1 cellular context compared by ENCODE assay signal in genomic region chr19:43997631-43998290, GRCh38.
TF ChIP-seq lines count a peak whose summit lies in the region.

No MANE protein-coding gene starts in this region.

TF ChIP-seq in IMR-90, 13 proteins besides CTCF, POLR2A, EP300 and RAD21:
- TF ChIP-seq NFE2L2 (IDR thresholded peaks at IDR 0.05; ENCODE audit: low read depth, low read length): no peak
- TF ChIP-seq MAFK (IDR thresholded peaks at IDR 0.05; ENCODE audit: low read depth, low read length): no peak
- TF ChIP-seq USF2 (IDR thresholded peaks at IDR 0.05; ENCODE audit: low read depth, low read length): no peak
- TF ChIP-seq BHLHE40 (IDR thresholded peaks at IDR 0.05; ENCODE audit: low read depth, low read length): no peak
- no peak for TF ChIP-seq ELK1 (IDR thresholded peaks at IDR 0.05; ENCODE audit: borderline replicate concordance, low read depth, low read length)
- TF ChIP-seq SMC3 (IDR thresholded peaks at IDR 0.05; ENCODE audit: low read depth, low read length): no peak
- no peak for TF ChIP-seq CHD1 (IDR thresholded peaks at IDR 0.05; ENCODE audit: low read depth, low read length)
- TF ChIP-seq RFX5 (IDR thresholded peaks at IDR 0.05; ENCODE audit: low read depth, low read length): no peak
- TF ChIP-seq CEBPB (IDR thresholded peaks at IDR 0.05; ENCODE audit: low read depth, low read length): no peak
